ENCODE assay signal across 8 cellular contexts in genomic region chr12:122981036-122981471, GRCh38. TPM values are rescaled to one million over a fixed set of nuclear protein-coding genes. Genes with fewer than 3 reads are reported as not detected.
DNase-seq lines count a peak whose midpoint lies in the region; ATAC-seq and TF ChIP-seq lines count a peak whose summit lies in the region.

No MANE protein-coding gene starts in this region.

- peaks cover 7% of the 10 kb centered on the region for H3K36me3 Mint-ChIP-seq in brain

- H3K27me3 Mint-ChIP-seq in brain: no peaks in the 10 kb centered on the region

- peaks cover 69% of the 10 kb centered on the region for H3K4me1 Mint-ChIP-seq in brain

- H3K4me3 Mint-ChIP-seq in brain: peak overlapping the region; percentile 88 to 94 (median 90)

- 0 to 2% methylated on average over 12 to 40 of the region's 40 CpGs for WGBS in lower leg skin, 2 donors
- WGBS in tibial nerve, 2 donors: 1% methylated on average over 14 to 28 of the region's 40 CpGs

- H3K79me2 ChIP-seq in ACC112 (ENCODE audit: control insufficient read depth, insufficient read depth, low read length, unreplicated experiment): peaks cover 68% of the 10 kb centered on the region

- H3K4me1 ChIP-seq in ACC112 (ENCODE audit: control insufficient read depth, insufficient read depth, low read length, unreplicated experiment): peaks cover 61% of the 10 kb centered on the region
- H3K4me1 ChIP-seq in tibial nerve: peaks cover 0 to 92% (median 67%) of the 10 kb centered on the region in 4 donors

- ATAC-seq in GM18909 (IDR thresholded peaks at IDR 0.05; ENCODE audit: poor library complexity, unreplicated experiment) (peak; percentile 17), HG03039 (IDR thresholded peaks at IDR 0.05; ENCODE audit: unreplicated experiment) (no peak)

- H3K27ac ChIP-seq in ACC112 (ENCODE audit: low read depth, low read length): peak overlapping the region; percentile 61
- peak overlapping the region; percentile 82 to 94 (median 92) for H3K27ac ChIP-seq in tibial nerve

- no peak for TF ChIP-seq EP300 in tibial nerve (IDR thresholded peaks at IDR 0.05)

- H3K9me3 ChIP-seq in tibial nerve: no peaks in the 10 kb centered on the region

- DNase-seq in Jurkat, Clone E6-1 (ENCODE audit: low read depth, low spot score): no peak
- DNase-seq in lower leg skin (ENCODE audit: low spot score in 2 of 2): no peak
- DNase-seq in tibial nerve (ENCODE audit: low spot score in 2 of 2): no peak
- no peak for DNase-seq in SW 1271 (lab: John Stamatoyannopoulos, UW)

- no peaks in the 10 kb centered on the region for H3K36me3 ChIP-seq in ACC112 (ENCODE audit: insufficient read depth, low read length)
- H3K36me3 ChIP-seq in tibial nerve: peaks cover 0 to 57% (median 2%) of the 10 kb centered on the region in 3 donors

- H3K27me3 ChIP-seq in ACC112 (ENCODE audit: insufficient read depth, low read length) (no peaks in the 10 kb centered on the region), tibial nerve (no peaks in the 10 kb centered on the region)

- peak overlapping the region; percentile 85 for H2AFZ ChIP-seq in ACC112 (ENCODE audit: low read length, unreplicated experiment)

- H3K9me3 Mint-ChIP-seq in brain: no peaks in the 10 kb centered on the region

- TF ChIP-seq CTCF in brain (conservative IDR thresholded peaks at IDR 0.05) (no peak), lower leg skin (IDR thresholded peaks at IDR 0.05) (no peak), tibial nerve (IDR thresholded peaks at IDR 0.05) (no peak)

- intact Hi-C loops in lower leg skin (cut with DNase I; ENCODE audit: low total_unique reads): no loop called here

- H3K4me3 ChIP-seq in ACC112 (ENCODE audit: low read depth, low read length) (peak overlapping the region; percentile 96), lower leg skin (ENCODE audit: low read depth, poor library complexity, severe bottlenecking) (peak overlapping the region; percentile 76), tibial nerve (peak overlapping the region; percentile 81 to 100 (median 96))
- H3K4me3 ChIP-seq in Jurkat, Clone E6-1 (ENCODE audit: low read length): peak overlapping the region; percentile 83

- no peak for TF ChIP-seq POLR2A in lower leg skin (IDR thresholded peaks at IDR 0.05)
- TF ChIP-seq POLR2A in tibial nerve (IDR thresholded peaks at IDR 0.05): no peak

- peak overlapping the region in 3 of 5 experiments; percentile 81 to 92 (median 87) for H3K27ac Mint-ChIP-seq in brain

RNA-seq across cellular contexts. Expression of gene ARL6IP4, which starts 0.6 kb away (rescaled TPM):
- 262 TPM for polyA plus RNA-seq in Jurkat, Clone E6-1 (2012; ENCODE audit: insufficient read depth, insufficient read length)
- 283 TPM for polyA plus RNA-seq in brain (ENCODE audit: insufficient read depth, low read depth, low replicate concordance)
- total RNA-seq in lower leg skin: 100 to 1,000 TPM; 129 to 188 (median 167) TPM
- 100 to 1,000 TPM; 197 to 338 (median 251) TPM for total RNA-seq in tibial nerve

RNA-seq across cellular contexts. Expression of gene OGFOD2, which starts 6.0 kb away (rescaled TPM):
- 24.1 TPM for polyA plus RNA-seq in Jurkat, Clone E6-1 (2012; ENCODE audit: insufficient read depth, insufficient read length)
- 12.7 TPM for polyA plus RNA-seq in brain (ENCODE audit: insufficient read depth, low read depth, low replicate concordance)
- total RNA-seq in lower leg skin (10 to 100 TPM in 3 of 4 donors, 1 to 10 TPM in 1; 6.6 to 14.1 (median 13.0) TPM), tibial nerve (10 to 100 TPM in 3 of 4 donors, 1 to 10 TPM in 1; 7.2 to 19.8 (median 13.4) TPM)

RNA-seq across cellular contexts. Expression of gene ABCB9, which starts 14.8 kb away (rescaled TPM):
- polyA plus RNA-seq in Jurkat, Clone E6-1 (2012; ENCODE audit: insufficient read depth, insufficient read length): 2.1 TPM
- polyA plus RNA-seq in brain (ENCODE audit: insufficient read depth, low read depth, low replicate concordance): 7.9 TPM
- total RNA-seq in lower leg skin (10 to 100 TPM in 1 of 4 donors, 1 to 10 TPM in 3; 3.4 to 10.2 (median 7.2) TPM), tibial nerve (10 to 100 TPM in 1 of 4 donors, 1 to 10 TPM in 3; 4.2 to 11.4 (median 6.0) TPM)
